ENCODE assay signal across 1 cellular context in genomic region chr14:105015905-105016304, GRCh38.
TF ChIP-seq lines count a peak whose summit lies in the region.

No MANE protein-coding gene starts in this region.

TF ChIP-seq in K562, 482 proteins besides CTCF, POLR2A, EP300 and RAD21:
- 0 out of 2 replicates have a peak, but pooled peaks have one; percentile 5 for TF ChIP-seq RBFOX2 (IDR thresholded peaks at IDR 0.05; ENCODE audit: low read depth, low read length)
- no peak for TF ChIP-seq RCOR1 (IDR thresholded peaks at IDR 0.05; ENCODE audit: borderline replicate concordance in 1 of 2, low read depth in 2 of 2, low read length in 2 of 2)
- TF ChIP-seq TBL1XR1 (IDR thresholded peaks at IDR 0.05; ENCODE audit: low read length in 2 of 2): no peak
- no peak for TF ChIP-seq ZNF134 (CRISPR knock-in tag; conservative IDR thresholded peaks at IDR 0.05)
- TF ChIP-seq FOXP4 (CRISPR knock-in tag; IDR thresholded peaks at IDR 0.05; ENCODE audit: borderline replicate concordance): no peak
- TF ChIP-seq ZNF232 (CRISPR knock-in tag; IDR thresholded peaks at IDR 0.05): no peak
- TF ChIP-seq E2F4 (CRISPR knock-in tag; IDR thresholded peaks at IDR 0.05; ENCODE audit: low read depth): no peak
- no peak for TF ChIP-seq FOXM1 (IDR thresholded peaks at IDR 0.05; ENCODE audit: low read depth)
- TF ChIP-seq FOXM1 (CRISPR knock-in tag; IDR thresholded peaks at IDR 0.05; ENCODE audit: low read depth): no peak
